Comparison of ENCODE assay signal across 8 cellular contexts in the genomic region with DNA sequence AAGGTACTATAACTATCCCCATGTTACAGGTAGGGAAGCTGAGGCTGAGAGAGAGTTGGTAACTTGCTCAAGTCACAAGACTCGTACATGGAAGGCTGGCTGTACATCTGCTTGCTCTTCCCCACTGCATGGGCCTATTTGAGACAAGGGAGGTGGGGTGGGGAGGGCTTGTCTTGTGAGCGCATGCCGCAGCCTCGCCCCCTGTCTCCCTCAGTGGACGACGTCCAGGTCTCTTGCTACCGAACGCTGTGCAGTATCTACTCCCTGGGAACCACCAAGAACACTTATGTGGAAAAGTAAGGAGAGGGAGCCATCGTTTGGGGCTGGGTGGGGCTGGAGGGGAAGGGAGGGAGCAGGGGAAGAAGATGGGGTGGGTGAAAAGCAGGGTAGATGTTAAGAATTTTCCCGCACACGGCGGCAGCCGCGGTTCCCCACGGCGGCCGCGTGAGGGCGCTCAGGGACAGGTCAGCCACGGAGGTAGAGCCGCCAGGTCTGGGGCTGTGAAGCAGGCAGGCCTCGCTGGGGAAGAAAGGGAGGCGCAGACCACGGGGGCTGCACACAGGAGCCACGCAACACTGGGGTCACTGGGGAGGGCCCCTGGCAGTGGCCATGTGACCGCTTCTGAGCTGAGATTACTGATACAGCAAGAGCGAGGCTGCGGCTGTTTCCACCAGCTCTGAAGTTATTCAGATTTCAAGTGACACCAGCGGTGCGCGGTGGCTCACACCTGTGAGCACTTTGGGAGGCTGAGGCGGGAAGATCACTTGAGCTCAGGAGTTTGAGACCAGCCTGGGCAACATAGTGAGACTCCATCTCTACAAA.
A peak's percentile ranks its signal among the peaks of the same experiment; 100 is the strongest.
DNase-seq lines count a peak whose midpoint lies in the region; ATAC-seq, FAIRE-seq and TF ChIP-seq lines count a peak whose summit lies in the region.

No MANE protein-coding gene starts in this region.

- H4K20me1 ChIP-seq in BLaER1 = no peaks in the 10 kb centered on the region

- TF ChIP-seq POLR2A in H54 (IDR thresholded peaks at IDR 0.05; ENCODE audit: low read depth, low read length) = no peak

- H3K9me3 ChIP-seq in BLaER1 = no peaks in the 10 kb centered on the region
- no peaks in the 10 kb centered on the region for H3K9me3 ChIP-seq in effector memory CD4-positive, alpha-beta T cell (ENCODE audit: control insufficient read depth, low read length)

- no peak for ATAC-seq in HG03521 (IDR thresholded peaks at IDR 0.05; ENCODE audit: unreplicated experiment)

- H3K4me3 ChIP-seq in BLaER1 = no peak overlapping the region
- no peak overlapping the region for H3K4me3 ChIP-seq in effector memory CD4-positive, alpha-beta T cell (ENCODE audit: insufficient read depth, low read depth, low read length, poor library complexity, severe bottlenecking)

- H3K9ac ChIP-seq in BLaER1 = no peak overlapping the region

- H3K4me1 ChIP-seq in BLaER1 = peaks cover 16% of the 10 kb centered on the region; the same call in 1 of the 2 replicates
- H3K4me1 ChIP-seq in effector memory CD4-positive, alpha-beta T cell (ENCODE audit: control insufficient read depth, insufficient read depth, low read length, poor library complexity, severe bottlenecking) = peaks cover 6% of the 10 kb centered on the region

- FAIRE-seq in H54 (lab: Jason Lieb, UNC) = no peak

- no peaks in the 10 kb centered on the region for H3K27me3 ChIP-seq in BLaER1
- no peaks in the 10 kb centered on the region for H3K27me3 ChIP-seq in effector memory CD4-positive, alpha-beta T cell (replicated peaks; ENCODE audit: control insufficient read depth, insufficient read depth, low read length, poor library complexity, severe bottlenecking)

- DNase-seq in H54 (ENCODE audit: insufficient read length, low spot score) (peak; percentile 96), NCI-H69 (lab: John Stamatoyannopoulos, UW) (peak; percentile 63), midbrain (lab: John Stamatoyannopoulos, UW) (peak; percentile 65)
- DNase-seq in activated CD8-positive, alpha-beta memory T cell treated with anti-CD3 and anti-CD28 coated beads for 1 hour (ENCODE audit: extremely low read depth in 1 of 2, low read depth in 1 of 2) = peak; percentile 12 to 70
- DNase-seq in effector memory CD4-positive, alpha-beta T cell = peak; percentile 46 to 55 (median 54)
- DNase-seq in stimulated activated CD8-positive, alpha-beta memory T cell treated with anti-CD3 and anti-CD28 coated beads, Interleukin-4, amount 100 ng/mL, for 24 hours (ENCODE audit: low read depth) = peak; percentile 65

- no peaks in the 10 kb centered on the region for H3K36me3 ChIP-seq in BLaER1
- no peaks in the 10 kb centered on the region for H3K36me3 ChIP-seq in effector memory CD4-positive, alpha-beta T cell (ENCODE audit: control insufficient read depth, insufficient read depth, low read length)

- H3K27ac ChIP-seq in BLaER1 = no peak overlapping the region
- H3K27ac ChIP-seq in effector memory CD4-positive, alpha-beta T cell (ENCODE audit: insufficient read depth, low read length, poor library complexity, severe bottlenecking) = no peak overlapping the region

- H3K4me2 ChIP-seq in BLaER1 = peak overlapping the region; percentile 31; the same call in 1 of the 2 replicates

Comparison
In these comparisons a context has a peak if more than half of its experiments do, and no peak if none do; other contexts are left out.
1. DNase-seq: peak in every context shown above with its lines; median percentile 96 in H54; 65 in midbrain; 65 in stimulated activated CD8-positive, alpha-beta memory T cell treated with anti-CD3 and anti-CD28 coated beads, Interleukin-4, amount 100 ng/mL, for 24 hours; 63 in NCI-H69; 54 in effector memory CD4-positive, alpha-beta T cell; 41 in activated CD8-positive, alpha-beta memory T cell treated with anti-CD3 and anti-CD28 coated beads for 1 hour.